22 cellular contexts compared by ENCODE assay signal in genomic region chr1:204224655-204225054, GRCh38. TPM values are rescaled to one million over a fixed set of nuclear protein-coding genes. Genes with fewer than 3 reads are reported as not detected.
DNase-seq lines count a peak whose midpoint lies in the region; TF ChIP-seq lines count a peak whose summit lies in the region.
"Had no signal": no experiment of that assay in that cellular context is flagged by ENCODE, and none has a peak within 500 bp of the region (broad histone marks: within the 10 kb centered on the region; RNA-seq: fewer than 3 reads in every experiment).

No MANE protein-coding gene starts in this region.

- H3K9me3 ChIP-seq in smooth muscle cell (replicated peaks; ENCODE audit: low read depth) (no peaks in the 10 kb centered on the region), Karpas-422 (ENCODE audit: low read length) (no peaks in the 10 kb centered on the region)
- H3K9me3 ChIP-seq: Peyer's patch, SK-N-SH had no signal

- H3F3A ChIP-seq in smooth muscle cell (ENCODE audit: low read depth), result peaks cover 8% of the 10 kb centered on the region

- 53% methylated on average over 8 of the region's 8 CpGs for WGBS in smooth muscle cell (ENCODE audit: low lambda C conversion rate)

- no peaks in the 10 kb centered on the region for H3K79me2 ChIP-seq in smooth muscle cell (ENCODE audit: low read depth)
- H3K79me2 ChIP-seq in Karpas-422 (ENCODE audit: low read length), result no peaks in the 10 kb centered on the region

- H3K9me2 ChIP-seq in Karpas-422 (replicated peaks; ENCODE audit: insufficient read depth, low read length), result no peaks in the 10 kb centered on the region
- H3K9me2 ChIP-seq: SK-N-SH had no signal

- peak overlapping the region; percentile 78 for H3K27ac ChIP-seq in smooth muscle cell (ENCODE audit: low read depth)
- no peak overlapping the region for H3K27ac ChIP-seq in Karpas-422 (ENCODE audit: low read length)

- H3K36me3 ChIP-seq in smooth muscle cell (ENCODE audit: low read depth), result no peaks in the 10 kb centered on the region
- H3K36me3 ChIP-seq in Karpas-422 (ENCODE audit: insufficient read depth, low read length), result no peaks in the 10 kb centered on the region

- DNase-seq in ELR (ENCODE audit: low read depth) (peak; percentile 9), RPMI7951 (ENCODE audit: low read depth) (peak; percentile 29), choroid plexus epithelial cell (ENCODE audit: low read depth) (peak; percentile 59), smooth muscle cell (lab: John Stamatoyannopoulos, UW; ENCODE audit: unreplicated experiment) (no peak), NOMO-1 treated with dmso at 0.1 percent for 144 hours (lab: John Stamatoyannopoulos, UW; ENCODE audit: unreplicated experiment) (no peak), Karpas-422 (no peak)
- no peak for DNase-seq in activated CD4-positive, alpha-beta T cell treated with anti-CD3 and anti-CD28 coated beads for 48 hours
- DNase-seq: ACHN, AML-193, COR-L47, MM.1S, NCI-H1092 treated with DMSO at 0.1 percent for 48 hours, NCI-H1694, NCI-H2227 treated with DMSO at 0.1 percent for 48 hours, NCI-H524, Right ventricle myocardium superior, SK-N-SH had no signal

- H3K9ac ChIP-seq in smooth muscle cell (ENCODE audit: low read depth) (no peak overlapping the region), Karpas-422 (ENCODE audit: low read length) (no peak overlapping the region)
- H3K9ac ChIP-seq: SK-N-SH had no signal

- H3K27me3 ChIP-seq in smooth muscle cell (ENCODE audit: low read depth) (no peaks in the 10 kb centered on the region), Karpas-422 (ENCODE audit: low read length) (no peaks in the 10 kb centered on the region)
- H3K27me3 ChIP-seq: Peyer's patch had no signal

- no peak overlapping the region for H3K4me3 ChIP-seq in choroid plexus epithelial cell (ENCODE audit: low read depth, low read length)
- H3K4me3 ChIP-seq in smooth muscle cell, result no peak overlapping the region
- no peak overlapping the region for H3K4me3 ChIP-seq in Karpas-422 (ENCODE audit: low read length)
- H3K4me3 ChIP-seq: Peyer's patch had no signal

- no peaks in the 10 kb centered on the region for H3K4me1 ChIP-seq in smooth muscle cell (ENCODE audit: low read depth)
- H3K4me1 ChIP-seq in Karpas-422 (ENCODE audit: low read length), result no peaks in the 10 kb centered on the region

- TF ChIP-seq CTCF in choroid plexus epithelial cell (conservative IDR thresholded peaks at IDR 0.05; ENCODE audit: low read depth, low read length), result no peak
- TF ChIP-seq CTCF in smooth muscle cell (IDR thresholded peaks at IDR 0.05; ENCODE audit: borderline replicate concordance, insufficient read depth, poor library complexity, severe bottlenecking), result no peak

- H2AFZ ChIP-seq in smooth muscle cell (ENCODE audit: low read depth) (no peak overlapping the region), Karpas-422 (ENCODE audit: low read length) (no peak overlapping the region)

- H4K20me1 ChIP-seq in smooth muscle cell (ENCODE audit: low read depth) (no peaks in the 10 kb centered on the region), Karpas-422 (ENCODE audit: insufficient read depth, low read depth, low read length) (no peaks in the 10 kb centered on the region)

- peak overlapping the region; percentile 66 for H3K4me2 ChIP-seq in smooth muscle cell
- H3K4me2 ChIP-seq in Karpas-422 (ENCODE audit: low read depth, low read length, poor library complexity, severe bottlenecking), result no peak overlapping the region
- H3K4me2 ChIP-seq: SK-N-SH had no signal

RNA-seq across cellular contexts. Expression of gene GOLT1A, which starts 10.9 kb away (rescaled TPM):
- not detected in 2 replicates for total RNA-seq in RPMI7951 (2014; rRNA removed; shearing (Covaris generic))
- total RNA-seq in smooth muscle cell, result 0.54 TPM in 1 of 2 replicates, not detected in the other
- polyA plus RNA-seq in smooth muscle cell, result 0.76 TPM in 1 of 2 replicates, not detected in the other
- not detected in 2 replicates for total RNA-seq in Karpas-422 (2014; rRNA removed; shearing (Covaris generic); ENCODE audit: low replicate concordance)
- total RNA-seq: G401, Right ventricle myocardium superior had no signal
- polyA plus RNA-seq: CD14-positive monocyte, SK-N-SH had no signal

RNA-seq across cellular contexts. Expression of gene KISS1, which starts 28.4 kb away (rescaled TPM):
- total RNA-seq in RPMI7951 (2014; rRNA removed; shearing (Covaris generic)), result 5.0 and 7.0 TPM in 2 replicates
- 0.72 TPM in 1 of 2 replicates, not detected in the other for total RNA-seq in smooth muscle cell
- polyA plus RNA-seq in smooth muscle cell, result 1.2 and 1.4 TPM in 2 replicates
- total RNA-seq in Karpas-422 (2014; rRNA removed; shearing (Covaris generic); ENCODE audit: low replicate concordance), result not detected in 2 replicates
- total RNA-seq: G401, H1, Right ventricle myocardium superior had no signal
- polyA plus RNA-seq: CD14-positive monocyte had no signal

RNA-seq across cellular contexts. Expression of gene REN, which starts 58.5 kb away (rescaled TPM):
- 0.29 and 0.72 TPM in 2 replicates for total RNA-seq in RPMI7951 (2014; rRNA removed; shearing (Covaris generic))
- not detected in 2 replicates for total RNA-seq in smooth muscle cell
- polyA plus RNA-seq in smooth muscle cell, result not detected in 2 replicates
- not detected in 2 replicates for total RNA-seq in Karpas-422 (2014; rRNA removed; shearing (Covaris generic); ENCODE audit: low replicate concordance)
- total RNA-seq: G401, H1, HepG2, Peyer's patch, Right ventricle myocardium superior had no signal
- polyA plus RNA-seq: CD14-positive monocyte, HepG2, SK-N-SH had no signal

Comparison
In these comparisons a context has a peak if more than half of its experiments do, and no peak if none do; other contexts are left out.
1. DNase-seq: peak in ELR (single experiment), RPMI7951 (single experiment) and choroid plexus epithelial cell (single experiment); none in smooth muscle cell (single experiment), activated CD4-positive, alpha-beta T cell treated with anti-CD3 and anti-CD28 coated beads for 48 hours (single experiment), NOMO-1 treated with dmso at 0.1 percent for 144 hours (single experiment) and Karpas-422 (single experiment).